ENCODE assay signal across 1 cellular context in the genomic region with DNA sequence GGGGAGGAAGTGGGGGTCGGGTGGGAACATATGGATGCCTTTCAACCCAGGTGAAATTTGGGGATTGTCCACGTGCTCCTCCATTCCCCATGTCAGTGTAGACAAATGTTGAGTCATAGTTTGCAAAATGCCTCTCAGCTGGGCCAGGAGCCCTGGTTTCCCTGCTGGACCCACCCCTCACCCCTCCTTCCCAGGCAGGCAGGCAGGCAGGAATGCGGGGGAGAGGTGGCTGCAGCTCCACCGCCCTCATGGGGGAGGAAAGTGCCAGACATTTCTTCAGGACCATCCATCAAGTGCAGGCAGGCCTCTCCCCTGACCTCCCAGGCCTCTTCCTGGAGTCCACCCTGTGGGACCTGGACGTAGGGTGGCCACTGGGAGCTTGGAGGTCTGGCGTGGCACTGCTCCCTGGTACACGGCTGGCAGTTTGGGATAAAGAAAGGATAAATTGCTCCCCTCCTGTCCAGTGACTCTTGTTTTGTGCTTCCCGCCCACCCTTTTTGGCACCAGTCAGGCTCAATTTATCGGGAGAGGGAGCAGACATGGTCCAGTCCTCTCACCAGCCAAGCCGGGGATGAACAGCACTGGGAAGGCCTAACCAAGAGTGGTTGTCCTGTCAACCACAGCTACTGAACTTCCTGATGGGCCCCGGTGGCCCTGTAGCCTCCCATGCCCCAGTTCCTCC.
TF ChIP-seq lines count a peak whose summit lies in the region.

No MANE protein-coding gene starts in this region.

TF ChIP-seq in A549, 52 proteins besides CTCF, POLR2A, EP300 and RAD21 (continued from another document):
- TF ChIP-seq GATA3 (IDR thresholded peaks at IDR 0.05; ENCODE audit: borderline replicate concordance) (0 out of 2 replicates have a peak, but pooled peaks have one; percentile 31), CBX8 (IDR thresholded peaks at IDR 0.05) (no peak), BHLHE40 (IDR thresholded peaks at IDR 0.05; ENCODE audit: low read depth, low read length) (no peak), KDM1A (IDR thresholded peaks at IDR 0.05; ENCODE audit: low read depth) (no peak), FOSL2 (IDR thresholded peaks at IDR 0.05) (no peak), FOSL2 (CRISPR knock-in tag; IDR thresholded peaks at IDR 0.05) (peak; percentile 52; the same call in 1 of the 2 replicates), CEBPB (IDR thresholded peaks at IDR 0.05) (peak in 1 of 2 experiments; percentile 13; a peak in 1 of 4 replicates), CHD2 (IDR thresholded peaks at IDR 0.05; ENCODE audit: low read length, partially characterized antibody) (no peak), MAFK (IDR thresholded peaks at IDR 0.05; ENCODE audit: partially characterized antibody) (no peak), ZC3H11A (IDR thresholded peaks at IDR 0.05) (no peak), HOXB13 (CRISPR knock-in tag; IDR thresholded peaks at IDR 0.05; ENCODE audit: low read depth) (no peak), KDM5A (IDR thresholded peaks at IDR 0.05) (no peak), FOXS1 (CRISPR knock-in tag; IDR thresholded peaks at IDR 0.05) (no peak)
- TF ChIP-seq, protein P1, sequence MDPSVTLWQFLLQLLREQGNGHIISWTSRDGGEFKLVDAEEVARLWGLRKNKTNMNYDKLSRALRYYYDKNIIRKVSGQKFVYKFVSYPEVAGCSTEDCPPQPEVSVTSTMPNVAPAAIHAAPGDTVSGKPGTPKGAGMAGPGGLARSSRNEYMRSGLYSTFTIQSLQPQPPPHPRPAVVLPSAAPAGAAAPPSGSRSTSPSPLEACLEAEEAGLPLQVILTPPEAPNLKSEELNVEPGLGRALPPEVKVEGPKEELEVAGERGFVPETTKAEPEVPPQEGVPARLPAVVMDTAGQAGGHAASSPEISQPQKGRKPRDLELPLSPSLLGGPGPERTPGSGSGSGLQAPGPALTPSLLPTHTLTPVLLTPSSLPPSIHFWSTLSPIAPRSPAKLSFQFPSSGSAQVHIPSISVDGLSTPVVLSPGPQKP (IDR thresholded peaks at IDR 0.05; ENCODE audit: low read depth, low read length) = no peak
- TF ChIP-seq, protein P2, sequence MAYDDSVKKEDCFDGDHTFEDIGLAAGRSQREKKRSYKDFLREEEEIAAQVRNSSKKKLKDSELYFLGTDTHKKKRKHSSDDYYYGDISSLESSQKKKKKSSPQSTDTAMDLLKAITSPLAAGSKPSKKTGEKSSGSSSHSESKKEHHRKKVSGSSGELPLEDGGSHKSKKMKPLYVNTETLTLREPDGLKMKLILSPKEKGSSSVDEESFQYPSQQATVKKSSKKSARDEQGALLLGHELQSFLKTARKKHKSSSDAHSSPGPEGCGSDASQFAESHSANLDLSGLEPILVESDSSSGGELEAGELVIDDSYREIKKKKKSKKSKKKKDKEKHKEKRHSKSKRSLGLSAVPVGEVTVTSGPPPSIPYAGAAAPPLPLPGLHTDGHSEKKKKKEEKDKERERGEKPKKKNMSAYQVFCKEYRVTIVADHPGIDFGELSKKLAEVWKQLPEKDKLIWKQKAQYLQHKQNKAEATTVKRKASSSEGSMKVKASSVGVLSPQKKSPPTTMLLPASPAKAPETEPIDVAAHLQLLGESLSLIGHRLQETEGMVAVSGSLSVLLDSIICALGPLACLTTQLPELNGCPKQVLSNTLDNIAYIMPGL (CRISPR knock-in tag; IDR thresholded peaks at IDR 0.05; ENCODE audit: borderline replicate concordance) = no peak
- TF ChIP-seq, protein P3, sequence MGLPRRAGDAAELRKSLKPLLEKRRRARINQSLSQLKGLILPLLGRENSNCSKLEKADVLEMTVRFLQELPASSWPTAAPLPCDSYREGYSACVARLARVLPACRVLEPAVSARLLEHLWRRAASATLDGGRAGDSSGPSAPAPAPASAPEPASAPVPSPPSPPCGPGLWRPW (IDR thresholded peaks at IDR 0.05) = no peak
- TF ChIP-seq, protein P4, sequence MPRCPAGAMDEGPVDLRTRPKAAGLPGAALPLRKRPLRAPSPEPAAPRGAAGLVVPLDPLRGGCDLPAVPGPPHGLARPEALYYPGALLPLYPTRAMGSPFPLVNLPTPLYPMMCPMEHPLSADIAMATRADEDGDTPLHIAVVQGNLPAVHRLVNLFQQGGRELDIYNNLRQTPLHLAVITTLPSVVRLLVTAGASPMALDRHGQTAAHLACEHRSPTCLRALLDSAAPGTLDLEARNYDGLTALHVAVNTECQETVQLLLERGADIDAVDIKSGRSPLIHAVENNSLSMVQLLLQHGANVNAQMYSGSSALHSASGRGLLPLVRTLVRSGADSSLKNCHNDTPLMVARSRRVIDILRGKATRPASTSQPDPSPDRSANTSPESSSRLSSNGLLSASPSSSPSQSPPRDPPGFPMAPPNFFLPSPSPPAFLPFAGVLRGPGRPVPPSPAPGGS (IDR thresholded peaks at IDR 0.05) = no peak
- TF ChIP-seq, protein P5, sequence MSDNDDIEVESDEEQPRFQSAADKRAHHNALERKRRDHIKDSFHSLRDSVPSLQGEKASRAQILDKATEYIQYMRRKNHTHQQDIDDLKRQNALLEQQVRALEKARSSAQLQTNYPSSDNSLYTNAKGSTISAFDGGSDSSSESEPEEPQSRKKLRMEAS (IDR thresholded peaks at IDR 0.05) = peak; percentile 76
